In genomic region chr18:3891245-3891644, GRCh38 we compare ENCODE assay signal across 33 cellular contexts.
"Had no signal": no experiment of that assay in that cellular context is flagged by ENCODE, and none has a peak within 500 bp of the region (broad histone marks: within the 10 kb centered on the region; RNA-seq: fewer than 3 reads in every experiment).

No MANE protein-coding gene starts in this region.

- DNase-seq: activated B cell treated with CpG ODN at 0.5 μM for 24 hours; activated CD4-positive, alpha-beta memory T cell treated with anti-CD3 and anti-CD28 coated beads, Interleukin-2, amount 10 ng/mL, durations not matched to agents 7 days and 5 days; activated CD4-positive, alpha-beta T cell treated with anti-CD3 and anti-CD28 coated beads for 4 hours; activated CD4-positive, alpha-beta T cell treated with anti-CD3 and anti-CD28 coated beads, Interleukin-2, amount 10 ng/mL, durations not matched to agents 7 days and 5 days; activated CD4-positive, alpha-beta T cell treated with anti-CD3 and anti-CD28 coated beads, Interleukin-2, amount 50 U/mL, for 48 hours; activated CD4-positive, CD25-positive, alpha-beta regulatory T cell treated with anti-CD3 and anti-CD28 coated beads, Interleukin-2, amount 50 U/mL, for 72 hours; activated CD8-positive, alpha-beta memory T cell treated with anti-CD3 and anti-CD28 coated beads for 24 hours; activated CD8-positive, alpha-beta memory T cell treated with anti-CD3 and anti-CD28 coated beads, Interleukin-2, amount 10 ng/mL, durations not matched to agents 7 days and 5 days; activated CD8-positive, alpha-beta memory T cell treated with anti-CD3 and anti-CD28 coated beads, Interleukin-2, amount 50 U/mL, for 48 hours; activated CD8-positive, alpha-beta T cell treated with anti-CD3 and anti-CD28 coated beads, Interleukin-2, amount 10 ng/mL, durations not matched to agents 7 days and 5 days; activated effector memory CD4-positive, alpha-beta T cell treated with Interleukin-2 at 50 U/mL for 16 hours; activated gamma-delta T cell; activated naive CD4-positive, alpha-beta T cell treated with anti-CD3 and anti-CD28 coated beads, Interleukin-2, amount 10 ng/mL, durations not matched to agents 7 days and 5 days; activated naive CD4-positive, alpha-beta T cell treated with Interleukin-2 at 50 U/mL for 16 hours; activated naive CD8-positive, alpha-beta T cell treated with anti-CD3 and anti-CD28 coated beads, Interleukin-2, amount 10 ng/mL, durations not matched to agents 7 days and 5 days; activated naive CD8-positive, alpha-beta T cell treated with anti-CD3 and anti-CD28 coated beads, Interleukin-2, amount 50 U/mL, for 24 hours; activated T-cell treated with anti-CD3 and anti-CD28 coated beads, Interleukin-2, amount 50 U/mL, for 24 hours; activated T-cell treated with anti-CD3 and anti-CD28 coated beads, Interleukin-2, amount 50 U/mL, for 48 hours; amygdala; anterior cingulate cortex; central memory CD4-positive, alpha-beta T cell; T-helper 1 cell; T-helper 2 cell; T-helper 9 cell had no signal

- H3K27me3 Mint-ChIP-seq: activated naive CD8-positive, alpha-beta T cell treated with anti-CD3 and anti-CD28 coated beads, Interleukin-2, amount 50 U/mL, for 24 hours had no signal

- ATAC-seq: activated CD8-positive, alpha-beta memory T cell treated with anti-CD3 and anti-CD28 coated beads, Interleukin-2, amount 10 ng/mL, durations not matched to agents 7 days and 5 days; activated CD8-positive, alpha-beta T cell treated with anti-CD3 and anti-CD28 coated beads, Interleukin-2, amount 10 ng/mL, durations not matched to agents 7 days and 5 days; activated naive CD8-positive, alpha-beta T cell treated with anti-CD3 and anti-CD28 coated beads, Interleukin-2, amount 50 U/mL, for 24 hours had no signal

- H3K9me3 Mint-ChIP-seq: activated B cell treated with CpG ODN at 0.5 μM for 24 hours; activated CD4-positive, alpha-beta memory T cell treated with anti-CD3 and anti-CD28 coated beads, Interleukin-2, amount 10 ng/mL, durations not matched to agents 7 days and 5 days; activated CD4-positive, alpha-beta T cell treated with anti-CD3 and anti-CD28 coated beads, Interleukin-2, amount 10 ng/mL, durations not matched to agents 7 days and 5 days; activated naive CD4-positive, alpha-beta T cell treated with anti-CD3 and anti-CD28 coated beads, Interleukin-2, amount 10 ng/mL, durations not matched to agents 7 days and 5 days; activated naive CD4-positive, alpha-beta T cell treated with anti-CD3 and anti-CD28 coated beads, Interleukin-2, amount 50 U/mL, for 24 hours; activated naive CD8-positive, alpha-beta T cell treated with anti-CD3 and anti-CD28 coated beads, Interleukin-2, amount 10 ng/mL, durations not matched to agents 7 days and 5 days; activated naive CD8-positive, alpha-beta T cell treated with anti-CD3 and anti-CD28 coated beads, Interleukin-2, amount 50 U/mL, for 24 hours; activated T-cell treated with anti-CD3 and anti-CD28 coated beads, Interleukin-2, amount 50 U/mL, for 24 hours; activated T-helper 2 cell treated with anti-CD3 and anti-CD28 coated beads, Interferon-gamma antibody, Interleukin-2, Interleukin-4, amounts not matched to agents 10 μg/mL and 5 μg/mL and 100 μg/mL, durations not matched to agents 14 hours and 24 hours and 36 hours; brain; T-helper 1 cell treated with Interleukin-12 subunit alpha and Interleukin-12 subunit beta and Interleukin-4 antibody, amounts not matched to agents 30 μg/mL and 1 μg/mL, for 36 hours; T-helper 2 cell treated with Interferon-gamma antibody and Interleukin-4, amounts not matched to agents 5 μg/mL and 100 μg/mL, for 36 hours had no signal

- H3K27ac Mint-ChIP-seq: activated B cell treated with CpG ODN at 0.5 μM for 24 hours; activated CD4-positive, alpha-beta memory T cell treated with anti-CD3 and anti-CD28 coated beads, Interleukin-2, amount 10 ng/mL, durations not matched to agents 7 days and 5 days; activated CD4-positive, alpha-beta T cell treated with anti-CD3 and anti-CD28 coated beads, Interleukin-2, amount 10 ng/mL, durations not matched to agents 7 days and 5 days; activated CD8-positive, alpha-beta memory T cell treated with anti-CD3 and anti-CD28 coated beads, Interleukin-2, amount 10 ng/mL, durations not matched to agents 7 days and 5 days; activated CD8-positive, alpha-beta T cell treated with anti-CD3 and anti-CD28 coated beads, Interleukin-2, amount 10 ng/mL, durations not matched to agents 7 days and 5 days; activated naive CD4-positive, alpha-beta T cell treated with anti-CD3 and anti-CD28 coated beads, Interleukin-2, amount 10 ng/mL, durations not matched to agents 7 days and 5 days; activated naive CD4-positive, alpha-beta T cell treated with anti-CD3 and anti-CD28 coated beads, Interleukin-2, amount 50 U/mL, for 24 hours; activated naive CD8-positive, alpha-beta T cell; activated naive CD8-positive, alpha-beta T cell treated with anti-CD3 and anti-CD28 coated beads, Interleukin-2, amount 10 ng/mL, durations not matched to agents 7 days and 5 days; activated naive CD8-positive, alpha-beta T cell treated with anti-CD3 and anti-CD28 coated beads, Interleukin-2, amount 50 U/mL, for 24 hours; activated T-cell treated with anti-CD3 and anti-CD28 coated beads, Interleukin-2, amount 50 U/mL, for 24 hours; activated T-helper 2 cell treated with anti-CD3 and anti-CD28 coated beads, Interferon-gamma antibody, Interleukin-2, Interleukin-4, amounts not matched to agents 10 μg/mL and 5 μg/mL and 100 μg/mL, durations not matched to agents 14 hours and 24 hours and 36 hours; brain; T-helper 1 cell treated with Interleukin-12 subunit alpha and Interleukin-12 subunit beta and Interleukin-4 antibody, amounts not matched to agents 30 μg/mL and 1 μg/mL, for 36 hours; T-helper 2 cell treated with Interferon-gamma antibody and Interleukin-4, amounts not matched to agents 5 μg/mL and 100 μg/mL, for 36 hours had no signal

- H3K36me3 Mint-ChIP-seq: activated CD8-positive, alpha-beta memory T cell treated with anti-CD3 and anti-CD28 coated beads, Interleukin-2, amount 10 ng/mL, durations not matched to agents 7 days and 5 days; activated naive CD4-positive, alpha-beta T cell treated with anti-CD3 and anti-CD28 coated beads, Interleukin-2, amount 10 ng/mL, durations not matched to agents 7 days and 5 days; activated naive CD4-positive, alpha-beta T cell treated with anti-CD3 and anti-CD28 coated beads, Interleukin-2, amount 50 U/mL, for 24 hours; activated naive CD8-positive, alpha-beta T cell; activated naive CD8-positive, alpha-beta T cell treated with anti-CD3 and anti-CD28 coated beads, Interleukin-2, amount 10 ng/mL, durations not matched to agents 7 days and 5 days; brain had no signal

- H3K36me3 ChIP-seq: ascending aorta had no signal

- FAIRE-seq: TTC549 had no signal

- H3K4me1 ChIP-seq: ascending aorta had no signal

- H3K27me3 ChIP-seq: ascending aorta had no signal

- H3K4me1 Mint-ChIP-seq: activated B cell treated with CpG ODN at 0.5 μM for 24 hours; activated CD4-positive, alpha-beta memory T cell treated with anti-CD3 and anti-CD28 coated beads, Interleukin-2, amount 10 ng/mL, durations not matched to agents 7 days and 5 days; activated CD4-positive, alpha-beta T cell treated with anti-CD3 and anti-CD28 coated beads, Interleukin-2, amount 10 ng/mL, durations not matched to agents 7 days and 5 days; activated CD8-positive, alpha-beta memory T cell treated with anti-CD3 and anti-CD28 coated beads, Interleukin-2, amount 10 ng/mL, durations not matched to agents 7 days and 5 days; activated naive CD4-positive, alpha-beta T cell treated with anti-CD3 and anti-CD28 coated beads, Interleukin-2, amount 10 ng/mL, durations not matched to agents 7 days and 5 days; activated naive CD4-positive, alpha-beta T cell treated with anti-CD3 and anti-CD28 coated beads, Interleukin-2, amount 50 U/mL, for 24 hours; activated naive CD8-positive, alpha-beta T cell treated with anti-CD3 and anti-CD28 coated beads, Interleukin-2, amount 50 U/mL, for 24 hours had no signal

- H3K4me3 ChIP-seq: ascending aorta had no signal

- H3K27ac ChIP-seq: ascending aorta, VCaP had no signal

- H3K4me3 Mint-ChIP-seq: activated B cell treated with CpG ODN at 0.5 μM for 24 hours; activated CD4-positive, alpha-beta memory T cell treated with anti-CD3 and anti-CD28 coated beads, Interleukin-2, amount 10 ng/mL, durations not matched to agents 7 days and 5 days; activated CD4-positive, alpha-beta T cell treated with anti-CD3 and anti-CD28 coated beads, Interleukin-2, amount 10 ng/mL, durations not matched to agents 7 days and 5 days; activated CD8-positive, alpha-beta memory T cell treated with anti-CD3 and anti-CD28 coated beads, Interleukin-2, amount 10 ng/mL, durations not matched to agents 7 days and 5 days; activated CD8-positive, alpha-beta T cell treated with anti-CD3 and anti-CD28 coated beads, Interleukin-2, amount 10 ng/mL, durations not matched to agents 7 days and 5 days; activated naive CD4-positive, alpha-beta T cell treated with anti-CD3 and anti-CD28 coated beads, Interleukin-2, amount 10 ng/mL, durations not matched to agents 7 days and 5 days; activated naive CD4-positive, alpha-beta T cell treated with anti-CD3 and anti-CD28 coated beads, Interleukin-2, amount 50 U/mL, for 24 hours; activated naive CD8-positive, alpha-beta T cell; activated naive CD8-positive, alpha-beta T cell treated with anti-CD3 and anti-CD28 coated beads, Interleukin-2, amount 10 ng/mL, durations not matched to agents 7 days and 5 days; activated naive CD8-positive, alpha-beta T cell treated with anti-CD3 and anti-CD28 coated beads, Interleukin-2, amount 50 U/mL, for 24 hours; activated T-cell treated with anti-CD3 and anti-CD28 coated beads, Interleukin-2, amount 50 U/mL, for 24 hours; brain; T-helper 1 cell treated with Interleukin-12 subunit alpha and Interleukin-12 subunit beta and Interleukin-4 antibody, amounts not matched to agents 30 μg/mL and 1 μg/mL, for 36 hours; T-helper 2 cell treated with Interferon-gamma antibody and Interleukin-4, amounts not matched to agents 5 μg/mL and 100 μg/mL, for 36 hours had no signal

- H3K9me3 ChIP-seq: ascending aorta had no signal
